ENCODE assay signal across 6 cellular contexts in the genomic region with DNA sequence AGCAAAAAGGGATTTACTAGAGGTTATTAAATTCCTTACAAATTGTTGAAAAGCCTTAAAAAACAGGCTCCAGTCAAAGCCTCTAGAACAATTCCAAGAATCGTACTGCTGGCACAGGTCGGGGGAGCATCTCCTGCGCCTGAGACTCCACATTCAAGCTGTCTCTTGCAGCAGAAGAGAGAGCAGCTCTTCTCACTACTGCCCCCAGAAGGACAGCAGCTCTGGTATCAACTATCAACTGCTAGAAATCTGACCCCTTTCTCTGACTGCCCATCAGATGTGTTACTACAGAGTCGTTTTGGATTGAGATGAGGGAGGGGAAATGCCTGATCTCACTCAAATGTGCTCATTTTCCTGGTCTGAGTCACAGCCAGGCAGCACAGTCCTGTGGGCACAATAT.
A peak's percentile ranks its signal among the peaks of the same experiment; 100 is the strongest.
DNase-seq lines count a peak whose midpoint lies in the region; ATAC-seq and TF ChIP-seq lines count a peak whose summit lies in the region.
"Not testable (repeated sequence)": the region's sequence is repeated elsewhere in the genome, so short reads cannot be mapped to it uniquely, and the experiment has no call there.

No MANE protein-coding gene starts in this region.

- not testable (repeated sequence) for H3K9me2 ChIP-seq in GM23248 (ENCODE audit: insufficient read depth)

- not testable (repeated sequence) for H3K9me3 Mint-ChIP-seq in WTC11

- H3K27me3 ChIP-seq in GM23248 (replicated peaks; ENCODE audit: insufficient read depth); NT2/D1 (ENCODE audit: insufficient read depth, insufficient read length): not testable (repeated sequence)

- not testable (repeated sequence) for H3K27ac Mint-ChIP-seq in WTC11

- not testable (repeated sequence) for H3K27me3 Mint-ChIP-seq in WTC11 (ENCODE audit: low read depth)

- not testable (repeated sequence) for H3F3A ChIP-seq in GM23248 (ENCODE audit: insufficient read depth)

- in situ Hi-C loops in GM23248 (cut with MboI), result not testable (repeated sequence)

- H3K36me3 Mint-ChIP-seq in WTC11, result not testable (repeated sequence)

- H2AFZ ChIP-seq in GM23248, result not testable (repeated sequence)

- not testable (repeated sequence) for H3K4me3 Mint-ChIP-seq in WTC11

- peak; percentile 78 for ATAC-seq in WTC11

- not testable (repeated sequence) for H4K20me1 ChIP-seq in GM23248 (ENCODE audit: insufficient read depth)

- H3K4me1 ChIP-seq in GM23248 (ENCODE audit: insufficient read depth); NT2/D1 (ENCODE audit: insufficient read depth, insufficient read length): not testable (repeated sequence)

- POLR2A ChIA-PET in WTC11 (lab: Charles Lee), result not testable (repeated sequence)

- H3K36me3 ChIP-seq in GM23248 (ENCODE audit: low read depth); NT2/D1 (ENCODE audit: insufficient read depth, insufficient read length, low read length): not testable (repeated sequence)

- H3K4me3 ChIP-seq in GM23248; NT2/D1 (ENCODE audit: insufficient read length, low read depth); epithelial cell of proximal tubule (ENCODE audit: low read depth, low read length): not testable (repeated sequence)

- not testable (repeated sequence) for H3K4me2 ChIP-seq in GM23248 (ENCODE audit: unreplicated experiment)

- not testable (repeated sequence) for H3K9ac ChIP-seq in GM23248; NT2/D1 (ENCODE audit: insufficient read length, low read depth)

- whole genome bisulfite sequencing in GM23248 (ENCODE audit: low coverage in 1 of 2, low lambda C conversion rate in 2 of 2, missing lambda C conversion rate in 2 of 2), 2 experiments, result 0 to 3% methylated on average over 4 of the region's 4 CpGs

- not testable (repeated sequence) for H3K27ac ChIP-seq in GM23248

- not testable (repeated sequence) for H3K79me2 ChIP-seq in GM23248 (ENCODE audit: insufficient read depth)

- TF ChIP-seq CTCF in WTC11 (IDR thresholded peaks at IDR 0.05), result not testable (repeated sequence)
- TF ChIP-seq CTCF in epithelial cell of proximal tubule (conservative IDR thresholded peaks at IDR 0.05; ENCODE audit: low read depth, low read length), result peak; percentile 9

- peak; percentile 1 for DNase-seq in GM23248
- peak; percentile 28 for DNase-seq in NAMALWA (ENCODE audit: low spot score)
- peak; percentile 1 for DNase-seq in NT2/D1 (ENCODE audit: low read depth, low spot score)
- DNase-seq in WTC11 (ENCODE audit: low spot score), result peak; percentile 12
- DNase-seq in epithelial cell of proximal tubule (ENCODE audit: low read depth), result not testable (repeated sequence)
- peak; percentile 7 for DNase-seq in iPS-NIHi7 (ENCODE audit: extremely low spot score)

- CTCF ChIA-PET in WTC11 (lab: Charles Lee), result interaction anchor here (0.7 kb wide), 1 partner anchor 134 kb away, joined by 3 read pairs; no protein-coding TSS in a partner anchor

- H3K4me1 Mint-ChIP-seq in WTC11, result not testable (repeated sequence)

- H3K9me3 ChIP-seq in GM23248 (ENCODE audit: low read depth); NT2/D1 (ENCODE audit: insufficient read depth, low read length): not testable (repeated sequence)
